29 cellular contexts compared by ENCODE assay signal in genomic region chr3:134564991-134565390, GRCh38.
"Had no signal": no experiment of that assay in that cellular context is flagged by ENCODE, and none has a peak within 500 bp of the region (broad histone marks: within the 10 kb centered on the region; RNA-seq: fewer than 3 reads in every experiment).

No MANE protein-coding gene starts in this region.

- H3K36me3 ChIP-seq: ovary, uterus had no signal

- H3K27ac ChIP-seq: ovary, parathyroid adenoma, psoas muscle, right lobe of liver, sigmoid colon, stomach, thoracic aorta, thyroid gland, tibial nerve, upper lobe of right lung, uterus had no signal

- ATAC-seq: naive thymus-derived CD8-positive, alpha-beta T cell; natural killer cell treated with Interleukin-12 subunit alpha and Interleukin-12 subunit beta and Interleukin-15 and Interleukin-18, amount 100 ng/mL, for 72 hours; psoas muscle; right cardiac atrium; right lobe of liver; stimulated activated effector memory CD8-positive, alpha-beta T cell treated with anti-CD3 and anti-CD28 coated beads, Interleukin-12 subunit alpha, Interleukin-12 subunit beta, amount 100 ng/mL, for 72 hours; stimulated activated naive B cell treated with anti-CD40 and anti-IgM and Interleukin-4, amounts not matched to agents 10 μg/mL and 1 μg/mL and 100 μg/mL, for 72 hours; upper lobe of right lung had no signal

- H3K9ac ChIP-seq: parathyroid adenoma had no signal

- H2AFZ ChIP-seq: parathyroid adenoma had no signal

- H3K4me1 Mint-ChIP-seq: nephron progenitor cell; neural crest cell; stimulated activated effector memory CD8-positive, alpha-beta T cell treated with anti-CD3 and anti-CD28 coated beads, Interleukin-12 subunit alpha, Interleukin-12 subunit beta, amount 100 ng/mL, for 72 hours; stimulated activated naive B cell treated with anti-CD40 and anti-IgM and Interleukin-4, amounts not matched to agents 10 μg/mL and 1 μg/mL and 100 μg/mL, for 72 hours had no signal

- H3K27me3 ChIP-seq: ovary, right lobe of liver, sigmoid colon, stomach, thyroid gland, tibial nerve, upper lobe of right lung, uterus had no signal

- H3K27ac Mint-ChIP-seq: natural killer cell treated with Interleukin-12 subunit alpha and Interleukin-12 subunit beta and Interleukin-15 and Interleukin-18, amount 100 ng/mL, for 72 hours; nephron progenitor cell; progenitor cell of endocrine pancreas; stimulated activated effector memory CD8-positive, alpha-beta T cell treated with anti-CD3 and anti-CD28 coated beads, Interleukin-12 subunit alpha, Interleukin-12 subunit beta, amount 100 ng/mL, for 72 hours; stimulated activated naive B cell treated with anti-CD40 and anti-IgM and Interleukin-4, amounts not matched to agents 10 μg/mL and 1 μg/mL and 100 μg/mL, for 72 hours; stimulated activated naive CD8-positive, alpha-beta T cell treated with anti-CD3 and anti-CD28 coated beads, Interleukin-15, Interleukin-2, amounts not matched to agents 100 ng/mL and 50 ng/mL, for 24 hours; type B pancreatic cell had no signal

- H3K27me3 Mint-ChIP-seq: naive thymus-derived CD8-positive, alpha-beta T cell; natural killer cell treated with Interleukin-12 subunit alpha and Interleukin-12 subunit beta and Interleukin-15 and Interleukin-18, amount 100 ng/mL, for 72 hours; progenitor cell of endocrine pancreas; stimulated activated naive B cell treated with anti-CD40 and anti-IgM and Interleukin-4, amounts not matched to agents 10 μg/mL and 1 μg/mL and 100 μg/mL, for 72 hours; stimulated activated naive CD8-positive, alpha-beta T cell treated with anti-CD3 and anti-CD28 coated beads, Interleukin-15, Interleukin-2, amounts not matched to agents 100 ng/mL and 50 ng/mL, for 24 hours; type B pancreatic cell had no signal

- H3K9me3 ChIP-seq: ovary, psoas muscle, right lobe of liver, sigmoid colon, thoracic aorta, thyroid gland, upper lobe of right lung, uterus had no signal

- DNase-seq: naive thymus-derived CD8-positive, alpha-beta T cell; nephron progenitor cell; occipital lobe; ovary; posterior cingulate gyrus; psoas muscle; right cardiac atrium; right lobe of liver; sigmoid colon; small intestine; stimulated activated CD4-positive, alpha-beta T cell treated with anti-CD3 and anti-CD28 coated beads, Interleukin-15, amount 100 ng/mL, for 24 hours; stimulated activated CD4-positive, alpha-beta T cell treated with anti-CD3 and anti-CD28 coated beads, Interleukin-2, amount 100 ng/mL, for 24 hours; stimulated activated CD4-positive, alpha-beta T cell treated with anti-CD3 and anti-CD28 coated beads, Interleukin-2, amount 100 ng/mL, for 48 hours; stimulated activated CD4-positive, alpha-beta T cell treated with anti-CD3 and anti-CD28 coated beads, Interleukin-4, amount 100 ng/mL, for 24 hours; stimulated activated naive B cell treated with anti-CD40 and anti-IgM and Interleukin-4, amounts not matched to agents 10 μg/mL and 1 μg/mL and 100 μg/mL, for 72 hours; stimulated activated naive CD4-positive, alpha-beta T cell treated with Interleukin-2 at 50 U/mL for 16 hours; stomach; thyroid gland; upper lobe of right lung; uterus had no signal

- H3K4me3 Mint-ChIP-seq: naive thymus-derived CD8-positive, alpha-beta T cell; natural killer cell treated with Interleukin-12 subunit alpha and Interleukin-12 subunit beta and Interleukin-15 and Interleukin-18, amount 100 ng/mL, for 72 hours; nephron progenitor cell; neural crest cell; stimulated activated effector memory CD8-positive, alpha-beta T cell treated with anti-CD3 and anti-CD28 coated beads, Interleukin-12 subunit alpha, Interleukin-12 subunit beta, amount 100 ng/mL, for 72 hours; stimulated activated naive B cell treated with anti-CD40 and anti-IgM and Interleukin-4, amounts not matched to agents 10 μg/mL and 1 μg/mL and 100 μg/mL, for 72 hours; stimulated activated naive CD8-positive, alpha-beta T cell treated with anti-CD3 and anti-CD28 coated beads, Interleukin-15, Interleukin-2, amounts not matched to agents 100 ng/mL and 50 ng/mL, for 24 hours; type B pancreatic cell had no signal

- H3K4me1 ChIP-seq: parathyroid adenoma, psoas muscle, right lobe of liver, sigmoid colon, stomach, tibial nerve, upper lobe of right lung, uterus had no signal

- H3K4me3 ChIP-seq: ovary, psoas muscle, right lobe of liver, sigmoid colon, stomach, thoracic aorta, thyroid gland, tibial nerve, upper lobe of right lung, uterus had no signal

- H3K79me2 ChIP-seq: parathyroid adenoma had no signal
